In genomic region chr9:76185432-76185831, GRCh38 we compare ENCODE assay signal across 27 cellular contexts.
"Had no signal": no experiment of that assay in that cellular context is flagged by ENCODE, and none has a peak within 500 bp of the region (broad histone marks: within the 10 kb centered on the region; RNA-seq: fewer than 3 reads in every experiment).

No MANE protein-coding gene starts in this region.

- FAIRE-seq: endometrium, endothelial cell of umbilical vein had no signal

- H3K9me3 ChIP-seq: colonic mucosa, esophagus muscularis mucosa, esophagus squamous epithelium, gastrocnemius medialis, gastroesophageal sphincter, heart left ventricle, heart right ventricle had no signal

- H3K27me3 ChIP-seq: colonic mucosa, dorsolateral prefrontal cortex, esophagus muscularis mucosa, esophagus squamous epithelium, foreskin keratinocyte, gastrocnemius medialis, gastroesophageal sphincter, heart left ventricle, heart right ventricle, hepatocyte had no signal

- H3K79me2 ChIP-seq: hepatocyte had no signal

- H3K27ac ChIP-seq: colonic mucosa, coronary artery, dorsolateral prefrontal cortex, epithelial cell of prostate, esophagus muscularis mucosa, esophagus squamous epithelium, foreskin keratinocyte, gastrocnemius medialis, gastroesophageal sphincter, heart left ventricle, heart right ventricle, hepatocyte had no signal

- H3K4me1 ChIP-seq: colonic mucosa, gastrocnemius medialis, gastroesophageal sphincter had no signal

- H3K36me3 ChIP-seq: colonic mucosa, gastrocnemius medialis had no signal

- DNase-seq: colonic mucosa; cortex of kidney; dermis blood vessel endothelial cell; dorsolateral prefrontal cortex; effector CD4-positive, alpha-beta T cell; effector CD8-positive, alpha-beta T cell; effector memory CD4-positive, alpha-beta T cell; effector memory CD8-positive, alpha-beta T cell; endodermal cell; erythroblast; esophagus squamous epithelium; foreskin fibroblast; foreskin keratinocyte; foreskin melanocyte; gastrocnemius medialis; glutamatergic neuron; head of caudate nucleus; heart left ventricle; heart right ventricle had no signal

- ATAC-seq: effector memory CD8-positive, alpha-beta T cell; esophagus mucosa; foreskin keratinocyte; gastrocnemius medialis; gastroesophageal sphincter; heart left ventricle; heart right ventricle had no signal

- H3K4me3 ChIP-seq: colonic mucosa, coronary artery, dorsolateral prefrontal cortex, esophagus muscularis mucosa, esophagus squamous epithelium, gastrocnemius medialis, gastroesophageal sphincter, heart left ventricle, heart right ventricle, hepatocyte had no signal

- H3K4me2 ChIP-seq: hepatocyte had no signal

- H2AFZ ChIP-seq: hepatocyte had no signal
